ENCODE assay signal across 1 cellular context in the genomic region with DNA sequence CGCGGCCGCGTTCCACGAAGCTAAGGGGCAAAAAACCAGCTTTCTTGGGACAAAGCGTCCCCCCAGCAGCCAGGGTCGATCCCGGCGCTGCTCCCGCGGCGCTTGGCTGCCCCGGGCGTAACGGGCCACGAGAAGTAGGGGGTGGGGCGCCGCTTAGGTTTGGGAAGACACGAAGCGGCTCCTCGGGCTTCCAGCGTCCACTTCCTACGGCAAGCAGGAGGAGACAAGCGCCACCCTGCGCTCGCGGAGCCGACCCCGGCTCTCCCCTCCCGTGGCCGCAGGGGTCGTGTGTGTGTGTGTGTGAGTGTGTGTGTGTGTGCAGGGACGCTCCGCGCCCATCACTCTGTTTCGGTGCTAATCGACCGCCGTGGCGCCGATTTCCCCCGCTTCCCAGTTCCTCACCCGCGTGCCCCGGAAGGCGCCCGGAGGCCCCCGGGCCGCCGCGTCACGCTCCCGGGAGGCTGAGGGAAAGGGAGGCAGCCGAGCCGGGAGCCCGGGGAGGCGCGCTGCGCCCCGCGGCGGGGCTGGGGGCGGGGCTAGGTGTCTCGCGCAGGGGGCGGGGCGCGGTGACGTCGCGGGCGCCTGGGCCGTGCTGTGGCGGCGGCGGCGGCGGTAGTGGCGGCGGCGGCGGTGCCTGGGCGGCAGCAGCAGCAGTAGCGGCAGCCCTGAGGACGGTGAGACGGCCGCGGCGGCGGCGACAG.
TF ChIP-seq lines count a peak whose summit lies in the region.

A gene (plus strand): TSS at position 575 of the 701 bp plus-strand sequence. CDS start 36,681 bp downstream, outside the sequence.

TF ChIP-seq in HepG2, 621 proteins besides CTCF, POLR2A, EP300 and RAD21 (continued from another document and continues in another):
- TF ChIP-seq, protein P1, sequence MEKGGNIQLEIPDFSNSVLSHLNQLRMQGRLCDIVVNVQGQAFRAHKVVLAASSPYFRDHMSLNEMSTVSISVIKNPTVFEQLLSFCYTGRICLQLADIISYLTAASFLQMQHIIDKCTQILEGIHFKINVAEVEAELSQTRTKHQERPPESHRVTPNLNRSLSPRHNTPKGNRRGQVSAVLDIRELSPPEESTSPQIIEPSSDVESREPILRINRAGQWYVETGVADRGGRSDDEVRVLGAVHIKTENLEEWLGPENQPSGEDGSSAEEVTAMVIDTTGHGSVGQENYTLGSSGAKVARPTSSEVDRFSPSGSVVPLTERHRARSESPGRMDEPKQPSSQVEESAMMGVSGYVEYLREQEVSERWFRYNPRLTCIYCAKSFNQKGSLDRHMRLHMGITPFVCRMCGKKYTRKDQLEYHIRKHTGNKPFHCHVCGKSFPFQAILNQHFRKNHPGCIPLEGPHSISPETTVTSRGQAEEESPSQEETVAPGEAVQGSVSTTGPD (CRISPR knock-in tag; IDR thresholded peaks at IDR 0.05) = 0 out of 2 replicates have a peak, but pooled peaks have one; percentile 19
- TF ChIP-seq ZNF589 (CRISPR knock-in tag; conservative IDR thresholded peaks at IDR 0.05) = peak; percentile 92
- peak; percentile 11 for TF ChIP-seq HNRNPK (IDR thresholded peaks at IDR 0.05; ENCODE audit: low read depth, low read length, poor library complexity, severe bottlenecking)
- no peak for TF ChIP-seq ZNF644 (CRISPR knock-in tag; IDR thresholded peaks at IDR 0.05; ENCODE audit: low read depth)
- peak; percentile 65; the same call in 1 of the 2 replicates for TF ChIP-seq GATA4 (IDR thresholded peaks at IDR 0.05; ENCODE audit: borderline replicate concordance, low read depth)
- no peak for TF ChIP-seq ZNF34 (CRISPR knock-in tag; IDR thresholded peaks at IDR 0.05; ENCODE audit: borderline replicate concordance)
- TF ChIP-seq DPF2 (CRISPR knock-in tag; IDR thresholded peaks at IDR 0.05; ENCODE audit: borderline replicate concordance, low read depth) = no peak
- no peak for TF ChIP-seq PLRG1 (conservative IDR thresholded peaks at IDR 0.05)
- TF ChIP-seq, protein P2, sequence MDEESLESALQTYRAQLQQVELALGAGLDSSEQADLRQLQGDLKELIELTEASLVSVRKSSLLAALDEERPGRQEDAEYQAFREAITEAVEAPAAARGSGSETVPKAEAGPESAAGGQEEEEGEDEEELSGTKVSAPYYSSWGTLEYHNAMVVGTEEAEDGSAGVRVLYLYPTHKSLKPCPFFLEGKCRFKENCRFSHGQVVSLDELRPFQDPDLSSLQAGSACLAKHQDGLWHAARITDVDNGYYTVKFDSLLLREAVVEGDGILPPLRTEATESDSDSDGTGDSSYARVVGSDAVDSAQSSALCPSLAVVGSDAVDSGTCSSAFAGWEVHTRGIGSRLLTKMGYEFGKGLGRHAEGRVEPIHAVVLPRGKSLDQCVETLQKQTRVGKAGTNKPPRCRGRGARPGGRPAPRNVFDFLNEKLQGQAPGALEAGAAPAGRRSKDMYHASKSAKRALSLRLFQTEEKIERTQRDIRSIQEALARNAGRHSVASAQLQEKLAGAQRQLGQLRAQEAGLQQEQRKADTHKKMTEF (CRISPR knock-in tag; IDR thresholded peaks at IDR 0.05) = peak; percentile 85; the same call in 1 of the 2 replicates
- no peak for TF ChIP-seq ZFP36L2 (CRISPR knock-in tag; IDR thresholded peaks at IDR 0.05)
- TF ChIP-seq EEA1 (CRISPR knock-in tag; IDR thresholded peaks at IDR 0.05; ENCODE audit: borderline replicate concordance) = 0 out of 2 replicates have a peak, but pooled peaks have one; percentile 19
- TF ChIP-seq POGZ (CRISPR knock-in tag; IDR thresholded peaks at IDR 0.05) = peak; percentile 69; the same call in 1 of the 2 replicates
- no peak for TF ChIP-seq TCF7L2 (IDR thresholded peaks at IDR 0.05; ENCODE audit: low read depth, low read length)
- TF ChIP-seq, protein P3, sequence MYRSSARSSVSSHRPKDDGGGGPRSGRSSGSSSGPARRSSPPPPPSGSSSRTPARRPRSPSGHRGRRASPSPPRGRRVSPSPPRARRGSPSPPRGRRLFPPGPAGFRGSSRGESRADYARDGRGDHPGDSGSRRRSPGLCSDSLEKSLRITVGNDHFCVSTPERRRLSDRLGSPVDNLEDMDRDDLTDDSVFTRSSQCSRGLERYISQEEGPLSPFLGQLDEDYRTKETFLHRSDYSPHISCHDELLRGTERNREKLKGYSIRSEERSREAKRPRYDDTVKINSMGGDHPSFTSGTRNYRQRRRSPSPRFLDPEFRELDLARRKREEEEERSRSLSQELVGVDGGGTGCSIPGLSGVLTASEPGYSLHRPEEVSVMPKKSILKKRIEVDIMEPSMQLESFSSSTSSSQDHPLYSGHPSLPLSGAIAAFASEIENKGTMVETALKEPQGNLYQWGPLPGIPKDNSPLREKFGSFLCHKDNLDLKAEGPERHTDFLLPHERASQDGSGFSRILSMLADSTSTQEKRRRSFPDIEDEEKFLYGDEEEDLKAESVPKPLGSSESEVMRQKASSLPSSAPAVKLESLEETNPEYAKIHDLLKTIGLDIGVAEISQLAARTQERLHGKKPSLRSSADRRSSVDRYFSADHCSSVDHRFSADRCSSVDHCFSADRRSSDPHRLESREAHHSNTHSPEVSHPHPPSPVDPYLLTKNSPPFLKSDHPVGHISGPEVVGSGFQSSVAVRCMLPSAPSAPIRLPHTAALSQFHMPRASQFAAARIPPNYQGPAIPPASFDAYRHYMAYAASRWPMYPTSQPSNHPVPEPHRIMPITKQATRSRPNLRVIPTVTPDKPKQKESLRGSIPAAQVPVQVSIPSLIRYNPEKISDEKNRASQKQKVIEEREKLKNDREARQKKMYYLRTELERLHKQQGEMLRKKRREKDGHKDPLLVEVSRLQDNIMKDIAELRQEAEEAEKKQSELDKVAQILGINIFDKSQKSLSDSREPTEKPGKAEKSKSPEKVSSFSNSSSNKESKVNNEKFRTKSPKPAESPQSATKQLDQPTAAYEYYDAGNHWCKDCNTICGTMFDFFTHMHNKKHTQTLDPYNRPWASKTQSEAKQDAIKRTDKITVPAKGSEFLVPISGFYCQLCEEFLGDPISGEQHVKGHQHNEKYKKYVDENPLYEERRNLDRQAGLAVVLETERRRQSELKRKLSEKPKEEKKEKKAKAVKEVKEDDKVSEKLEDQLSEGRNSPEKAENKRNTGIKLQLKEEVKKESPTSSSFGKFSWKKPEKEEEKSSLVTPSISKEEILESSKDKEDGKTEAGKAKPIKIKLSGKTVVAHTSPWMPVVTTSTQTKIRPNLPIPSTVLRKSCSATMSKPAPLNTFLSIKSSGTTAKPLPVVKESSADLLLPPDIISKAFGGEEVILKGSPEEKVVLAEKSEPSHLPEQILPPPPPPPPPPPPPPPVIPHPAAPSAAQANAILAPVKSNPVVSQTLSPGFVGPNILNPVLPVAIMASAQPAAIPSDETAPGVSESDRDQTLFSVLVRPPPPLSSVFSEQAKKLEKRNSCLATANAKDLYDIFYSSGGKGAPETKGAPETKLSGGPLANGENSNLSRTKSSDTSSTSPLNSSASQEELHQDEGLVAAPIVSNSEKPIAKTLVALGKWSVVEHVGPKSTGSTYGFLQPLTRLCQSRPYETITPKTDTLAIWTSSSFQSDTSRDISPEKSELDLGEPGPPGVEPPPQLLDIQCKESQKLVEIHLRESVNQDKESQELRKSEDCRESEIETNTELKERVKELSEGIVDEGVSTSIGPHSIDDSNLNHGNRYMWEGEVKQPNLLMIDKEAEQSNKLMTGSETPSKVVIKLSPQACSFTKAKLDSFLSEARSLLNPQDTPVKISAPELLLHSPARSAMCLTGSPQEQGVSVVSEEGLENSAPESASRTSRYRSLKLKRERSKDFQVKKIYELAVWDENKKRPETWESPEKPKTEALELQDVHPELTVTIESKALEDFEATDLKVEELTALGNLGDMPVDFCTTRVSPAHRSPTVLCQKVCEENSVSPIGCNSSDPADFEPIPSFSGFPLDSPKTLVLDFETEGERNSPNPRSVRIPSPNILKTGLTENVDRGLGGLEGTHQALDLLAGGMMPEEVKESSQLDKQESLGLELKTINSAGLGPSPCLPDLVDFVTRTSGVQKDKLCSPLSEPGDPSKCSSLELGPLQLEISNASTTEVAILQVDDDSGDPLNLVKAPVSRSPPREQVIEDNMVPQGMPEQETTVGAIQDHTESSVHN (CRISPR knock-in tag; IDR thresholded peaks at IDR 0.05) = no peak
- TF ChIP-seq, protein P4, sequence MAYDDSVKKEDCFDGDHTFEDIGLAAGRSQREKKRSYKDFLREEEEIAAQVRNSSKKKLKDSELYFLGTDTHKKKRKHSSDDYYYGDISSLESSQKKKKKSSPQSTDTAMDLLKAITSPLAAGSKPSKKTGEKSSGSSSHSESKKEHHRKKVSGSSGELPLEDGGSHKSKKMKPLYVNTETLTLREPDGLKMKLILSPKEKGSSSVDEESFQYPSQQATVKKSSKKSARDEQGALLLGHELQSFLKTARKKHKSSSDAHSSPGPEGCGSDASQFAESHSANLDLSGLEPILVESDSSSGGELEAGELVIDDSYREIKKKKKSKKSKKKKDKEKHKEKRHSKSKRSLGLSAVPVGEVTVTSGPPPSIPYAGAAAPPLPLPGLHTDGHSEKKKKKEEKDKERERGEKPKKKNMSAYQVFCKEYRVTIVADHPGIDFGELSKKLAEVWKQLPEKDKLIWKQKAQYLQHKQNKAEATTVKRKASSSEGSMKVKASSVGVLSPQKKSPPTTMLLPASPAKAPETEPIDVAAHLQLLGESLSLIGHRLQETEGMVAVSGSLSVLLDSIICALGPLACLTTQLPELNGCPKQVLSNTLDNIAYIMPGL (CRISPR knock-in tag; IDR thresholded peaks at IDR 0.05; ENCODE audit: borderline replicate concordance in 1 of 2, low read depth in 1 of 2) = peak; percentile 62 to 89
- peak; percentile 83 for TF ChIP-seq HNRNPLL (IDR thresholded peaks at IDR 0.05; ENCODE audit: low read depth, low read length, poor library complexity, severe bottlenecking)
- no peak for TF ChIP-seq ZNF3 (CRISPR knock-in tag; IDR thresholded peaks at IDR 0.05)
- peak; percentile 76 for TF ChIP-seq ZNF792 (CRISPR knock-in tag; IDR thresholded peaks at IDR 0.05)
- TF ChIP-seq MED13 (CRISPR knock-in tag; IDR thresholded peaks at IDR 0.05) = no peak
- no peak for TF ChIP-seq HMGA1 (CRISPR knock-in tag; conservative IDR thresholded peaks at IDR 0.05)
- no peak for TF ChIP-seq SNAPC2 (CRISPR knock-in tag; IDR thresholded peaks at IDR 0.05)
- TF ChIP-seq, protein P5, sequence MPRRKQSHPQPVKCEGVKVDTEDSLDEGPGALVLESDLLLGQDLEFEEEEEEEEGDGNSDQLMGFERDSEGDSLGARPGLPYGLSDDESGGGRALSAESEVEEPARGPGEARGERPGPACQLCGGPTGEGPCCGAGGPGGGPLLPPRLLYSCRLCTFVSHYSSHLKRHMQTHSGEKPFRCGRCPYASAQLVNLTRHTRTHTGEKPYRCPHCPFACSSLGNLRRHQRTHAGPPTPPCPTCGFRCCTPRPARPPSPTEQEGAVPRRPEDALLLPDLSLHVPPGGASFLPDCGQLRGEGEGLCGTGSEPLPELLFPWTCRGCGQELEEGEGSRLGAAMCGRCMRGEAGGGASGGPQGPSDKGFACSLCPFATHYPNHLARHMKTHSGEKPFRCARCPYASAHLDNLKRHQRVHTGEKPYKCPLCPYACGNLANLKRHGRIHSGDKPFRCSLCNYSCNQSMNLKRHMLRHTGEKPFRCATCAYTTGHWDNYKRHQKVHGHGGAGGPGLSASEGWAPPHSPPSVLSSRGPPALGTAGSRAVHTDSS (CRISPR knock-in tag; conservative IDR thresholded peaks at IDR 0.05) = no peak
- TF ChIP-seq RORA (CRISPR knock-in tag; IDR thresholded peaks at IDR 0.05) = peak; percentile 60; the same call in 1 of the 2 replicates
- TF ChIP-seq MXD4 (CRISPR knock-in tag; IDR thresholded peaks at IDR 0.05) = peak; percentile 48
- TF ChIP-seq, protein P6, sequence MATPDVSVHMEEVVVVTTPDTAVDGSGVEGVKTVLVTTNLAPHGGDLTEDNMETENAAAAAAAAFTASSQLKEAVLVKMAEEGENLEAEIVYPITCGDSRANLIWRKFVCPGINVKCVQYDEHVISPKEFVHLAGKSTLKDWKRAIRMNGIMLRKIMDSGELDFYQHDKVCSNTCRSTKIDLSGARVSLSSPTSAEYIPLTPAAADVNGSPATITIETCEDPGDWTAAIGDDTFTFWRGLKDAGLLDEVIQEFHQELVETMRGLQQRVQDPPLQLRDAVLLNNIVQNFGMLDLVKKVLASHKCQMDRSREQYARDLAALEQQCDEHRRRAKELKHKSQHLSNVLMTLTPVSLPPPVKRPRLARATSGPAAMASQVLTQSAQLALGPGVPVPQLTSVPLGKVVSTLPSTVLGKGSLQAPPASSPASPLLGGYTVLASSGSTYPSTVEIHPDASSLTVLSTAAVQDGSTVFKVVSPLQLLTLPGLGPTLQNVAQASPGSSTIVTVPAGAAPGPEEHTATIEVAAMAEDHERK (CRISPR knock-in tag; IDR thresholded peaks at IDR 0.05; ENCODE audit: low read depth) = no peak
